ENCODE assay signal across 1 cellular context in the genomic region with DNA sequence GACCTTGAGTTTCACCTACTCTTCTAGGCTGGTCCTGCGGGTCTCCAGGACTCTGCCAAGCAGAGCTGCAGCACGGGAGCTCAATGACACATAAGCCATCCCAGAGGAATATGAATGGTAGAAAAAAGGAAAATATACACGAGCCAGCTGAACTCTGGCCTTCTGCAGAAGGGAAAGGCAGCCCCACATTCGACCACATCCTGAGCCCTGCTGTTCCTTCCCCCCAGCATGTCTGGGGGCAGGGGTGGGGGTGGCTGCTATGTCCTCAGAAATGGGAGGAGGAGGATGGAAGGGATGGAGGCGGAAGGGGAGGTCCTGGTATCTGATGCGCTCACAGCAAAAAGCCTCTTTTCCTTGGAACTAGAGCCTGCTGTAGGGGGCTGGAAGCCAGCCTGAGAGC.
TF ChIP-seq lines count a peak whose summit lies in the region.

No MANE protein-coding gene starts in this region.

TF ChIP-seq in H1, 55 proteins besides CTCF, POLR2A, EP300 and RAD21:
- TF ChIP-seq, protein P1, sequence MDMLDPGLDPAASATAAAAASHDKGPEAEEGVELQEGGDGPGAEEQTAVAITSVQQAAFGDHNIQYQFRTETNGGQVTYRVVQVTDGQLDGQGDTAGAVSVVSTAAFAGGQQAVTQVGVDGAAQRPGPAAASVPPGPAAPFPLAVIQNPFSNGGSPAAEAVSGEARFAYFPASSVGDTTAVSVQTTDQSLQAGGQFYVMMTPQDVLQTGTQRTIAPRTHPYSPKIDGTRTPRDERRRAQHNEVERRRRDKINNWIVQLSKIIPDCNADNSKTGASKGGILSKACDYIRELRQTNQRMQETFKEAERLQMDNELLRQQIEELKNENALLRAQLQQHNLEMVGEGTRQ (IDR thresholded peaks at IDR 0.05; ENCODE audit: low read length), result no peak
- TF ChIP-seq SP4 (IDR thresholded peaks at IDR 0.05; ENCODE audit: low read length), result no peak
- TF ChIP-seq SIN3A (conservative IDR thresholded peaks at IDR 0.05 in 1 of 2, IDR thresholded peaks at IDR 0.05 in 1 of 2; ENCODE audit: low read depth in 1 of 2, low read length in 2 of 2), result no peak
- TF ChIP-seq POLR2AphosphoS5 (IDR thresholded peaks at IDR 0.05; ENCODE audit: low read depth, low read length), result no peak
- no peak for TF ChIP-seq ZNF274 (IDR thresholded peaks at IDR 0.05; ENCODE audit: borderline replicate concordance, extremely low read depth, low read length)
- no peak for TF ChIP-seq RNF2 (IDR thresholded peaks at IDR 0.05; ENCODE audit: borderline replicate concordance, low read depth, low read length, missing control alignments, poor library complexity, severe bottlenecking)
- TF ChIP-seq TCF12 (IDR thresholded peaks at IDR 0.05; ENCODE audit: low read depth, low read length), result no peak
- no peak for TF ChIP-seq SP2 (IDR thresholded peaks at IDR 0.05; ENCODE audit: low read length)
- TF ChIP-seq TAF1 (IDR thresholded peaks at IDR 0.05; ENCODE audit: low read depth, low read length), result no peak
- no peak for TF ChIP-seq MAFK (IDR thresholded peaks at IDR 0.05; ENCODE audit: low read depth, low read length)
- no peak for TF ChIP-seq CBX5 (IDR thresholded peaks at IDR 0.05; ENCODE audit: low read depth, low read length)
- TF ChIP-seq CBX8 (IDR thresholded peaks at IDR 0.05; ENCODE audit: borderline replicate concordance, low read depth, low read length), result no peak
- no peak for TF ChIP-seq TEAD4 (IDR thresholded peaks at IDR 0.05; ENCODE audit: low read depth, low read length)
